Comparison of ENCODE assay signal across 11 cellular contexts in genomic region chr1:81808760-81809159, GRCh38. TPM values are rescaled to one million over a fixed set of nuclear protein-coding genes. Genes with fewer than 3 reads are reported as not detected.
A peak's percentile ranks its signal among the peaks of the same experiment; 100 is the strongest.
DNase-seq lines count a peak whose midpoint lies in the region; ATAC-seq and TF ChIP-seq lines count a peak whose summit lies in the region.
"Had no signal": no experiment of that assay in that cellular context is flagged by ENCODE, and none has a peak within 500 bp of the region (broad histone marks: within the 10 kb centered on the region; RNA-seq: fewer than 3 reads in every experiment).

No MANE protein-coding gene starts in this region.

- peaks cover 100% of the 10 kb centered on the region for H3K4me1 ChIP-seq in left ventricle myocardium inferior
- H3K4me1 ChIP-seq in upper lobe of left lung = peaks cover 10 to 14% (median 13%) of the 10 kb centered on the region in 4 donors

- H3K27ac Mint-ChIP-seq in WTC11 = no peak overlapping the region
- no peak overlapping the region for H3K27ac Mint-ChIP-seq in stimulated activated naive B cell treated with anti-CD40 and anti-IgM and Interleukin-4, amounts not matched to agents 10 μg/mL and 1 μg/mL and 100 μg/mL, for 72 hours
- H3K27ac Mint-ChIP-seq: activated CD4-positive, alpha-beta memory T cell treated with anti-CD3 and anti-CD28 coated beads for 36 hours; stimulated activated effector memory CD8-positive, alpha-beta T cell treated with anti-CD3 and anti-CD28 coated beads, Interleukin-12 subunit alpha, Interleukin-12 subunit beta, amount 100 ng/mL, for 72 hours had no signal

- POLR2A ChIA-PET in WTC11 (lab: Charles Lee) = no interaction called here

- intact Hi-C loops in left ventricle myocardium inferior (cut with micrococcal nuclease) (no loop called here), Right ventricle myocardium inferior (cut with DNase I) (no loop called here)

- CTCF ChIA-PET in WTC11 (lab: Charles Lee) = interaction anchor here (1.1 kb wide), 1 partner anchor 28 kb away, joined by 3 read pairs; no protein-coding TSS in a partner anchor

- 28 to 34% methylated on average over 7 of the region's 7 CpGs for WGBS in upper lobe of left lung, 2 donors

- peak overlapping the region; percentile 99 for H3K27ac ChIP-seq in left ventricle myocardium inferior (replicated peaks)
- H3K27ac ChIP-seq in upper lobe of left lung = peak overlapping the region in 3 of 4 donors; percentile 17 to 67 (median 55)

- no peaks in the 10 kb centered on the region for H3K27me3 ChIP-seq in left ventricle myocardium inferior (ENCODE audit: low read depth)
- no peaks in the 10 kb centered on the region for H3K27me3 ChIP-seq in upper lobe of left lung

- no peaks in the 10 kb centered on the region for H3K9me3 Mint-ChIP-seq in WTC11
- no peaks in the 10 kb centered on the region for H3K9me3 Mint-ChIP-seq in stimulated activated naive B cell treated with anti-CD40 and anti-IgM and Interleukin-4, amounts not matched to agents 10 μg/mL and 1 μg/mL and 100 μg/mL, for 72 hours
- H3K9me3 Mint-ChIP-seq: activated CD4-positive, alpha-beta memory T cell treated with anti-CD3 and anti-CD28 coated beads for 36 hours; stimulated activated effector memory CD8-positive, alpha-beta T cell treated with anti-CD3 and anti-CD28 coated beads, Interleukin-12 subunit alpha, Interleukin-12 subunit beta, amount 100 ng/mL, for 72 hours had no signal

- no peaks in the 10 kb centered on the region for H3K9me3 ChIP-seq in left ventricle myocardium inferior (replicated peaks)
- H3K9me3 ChIP-seq in upper lobe of left lung = no peaks in the 10 kb centered on the region

- no peaks in the 10 kb centered on the region for H3K27me3 Mint-ChIP-seq in WTC11 (ENCODE audit: low read depth)
- H3K27me3 Mint-ChIP-seq in stimulated activated naive B cell treated with anti-CD40 and anti-IgM and Interleukin-4, amounts not matched to agents 10 μg/mL and 1 μg/mL and 100 μg/mL, for 72 hours = peaks cover 11 to 18% of the 10 kb centered on the region in 2 donors

- H3K4me1 Mint-ChIP-seq in WTC11 = peaks cover 79% of the 10 kb centered on the region
- no peaks in the 10 kb centered on the region for H3K4me1 Mint-ChIP-seq in stimulated activated naive B cell treated with anti-CD40 and anti-IgM and Interleukin-4, amounts not matched to agents 10 μg/mL and 1 μg/mL and 100 μg/mL, for 72 hours
- H3K4me1 Mint-ChIP-seq: stimulated activated effector memory CD8-positive, alpha-beta T cell treated with anti-CD3 and anti-CD28 coated beads, Interleukin-12 subunit alpha, Interleukin-12 subunit beta, amount 100 ng/mL, for 72 hours had no signal

- DNase-seq in left ventricle myocardium inferior (no peak), Right ventricle myocardium inferior (ENCODE audit: missing footprints) (no peak), WTC11 (ENCODE audit: low spot score) (no peak), left kidney (ENCODE audit: low read depth, low spot score) (peak; percentile 80), upper lobe of left lung (no peak), KG1 (lab: John Stamatoyannopoulos, UW) (no peak)
- no peak for DNase-seq in stimulated activated naive B cell treated with anti-CD40 and anti-IgM and Interleukin-4, amounts not matched to agents 10 μg/mL and 1 μg/mL and 100 μg/mL, for 72 hours
- DNase-seq: activated CD4-positive, alpha-beta memory T cell treated with anti-CD3 and anti-CD28 coated beads for 36 hours; small intestine had no signal

- TF ChIP-seq EP300 in upper lobe of left lung (IDR thresholded peaks at IDR 0.05) = no peak

- TF ChIP-seq CTCF in left ventricle myocardium inferior (IDR thresholded peaks at IDR 0.05; ENCODE audit: borderline replicate concordance) (peak; percentile 35), WTC11 (IDR thresholded peaks at IDR 0.05) (no peak), upper lobe of left lung (IDR thresholded peaks at IDR 0.05) (peak in 1 of 6 experiments; percentile 6)

- peak overlapping the region; percentile 46 for H3K4me3 ChIP-seq in left ventricle myocardium inferior
- peak overlapping the region in 1 of 4 donors; percentile 73 for H3K4me3 ChIP-seq in upper lobe of left lung

- no peak for ATAC-seq in Right ventricle myocardium inferior
- peak; percentile 69 for ATAC-seq in WTC11
- ATAC-seq in upper lobe of left lung (ENCODE audit: low FRiP score in 2 of 2) = no peak
- ATAC-seq in stimulated activated naive B cell treated with anti-CD40 and anti-IgM and Interleukin-4, amounts not matched to agents 10 μg/mL and 1 μg/mL and 100 μg/mL, for 72 hours (replicated peaks) = no peak
- no peak for ATAC-seq in GM18868 (IDR thresholded peaks at IDR 0.05; ENCODE audit: unreplicated experiment)
- ATAC-seq: stimulated activated effector memory CD8-positive, alpha-beta T cell treated with anti-CD3 and anti-CD28 coated beads, Interleukin-12 subunit alpha, Interleukin-12 subunit beta, amount 100 ng/mL, for 72 hours had no signal

- peak overlapping the region; percentile 29 for H3K4me3 Mint-ChIP-seq in WTC11
- H3K4me3 Mint-ChIP-seq in stimulated activated naive B cell treated with anti-CD40 and anti-IgM and Interleukin-4, amounts not matched to agents 10 μg/mL and 1 μg/mL and 100 μg/mL, for 72 hours = no peak overlapping the region
- H3K4me3 Mint-ChIP-seq: activated CD4-positive, alpha-beta memory T cell treated with anti-CD3 and anti-CD28 coated beads for 36 hours; stimulated activated effector memory CD8-positive, alpha-beta T cell treated with anti-CD3 and anti-CD28 coated beads, Interleukin-12 subunit alpha, Interleukin-12 subunit beta, amount 100 ng/mL, for 72 hours had no signal

- no peaks in the 10 kb centered on the region for H3K36me3 ChIP-seq in left ventricle myocardium inferior
- H3K36me3 ChIP-seq in upper lobe of left lung = no peaks in the 10 kb centered on the region

- no peak for TF ChIP-seq POLR2A in upper lobe of left lung (IDR thresholded peaks at IDR 0.05)

- H3K36me3 Mint-ChIP-seq in WTC11 = no peaks in the 10 kb centered on the region
- H3K36me3 Mint-ChIP-seq in stimulated activated naive B cell treated with anti-CD40 and anti-IgM and Interleukin-4, amounts not matched to agents 10 μg/mL and 1 μg/mL and 100 μg/mL, for 72 hours = no peaks in the 10 kb centered on the region
- H3K36me3 Mint-ChIP-seq: activated CD4-positive, alpha-beta memory T cell treated with anti-CD3 and anti-CD28 coated beads for 36 hours; stimulated activated effector memory CD8-positive, alpha-beta T cell treated with anti-CD3 and anti-CD28 coated beads, Interleukin-12 subunit alpha, Interleukin-12 subunit beta, amount 100 ng/mL, for 72 hours had no signal

TF ChIP-seq in WTC11, 78 proteins besides CTCF, POLR2A, EP300 and RAD21:
- TF ChIP-seq PRRX2 (CRISPR knock-in tag; IDR thresholded peaks at IDR 0.05) (no peak), ZNF232 (CRISPR knock-in tag; IDR thresholded peaks at IDR 0.05) (no peak), FOXJ3 (CRISPR knock-in tag; IDR thresholded peaks at IDR 0.05; ENCODE audit: borderline replicate concordance) (no peak)

RNA-seq across cellular contexts. Expression of gene ADGRL2, which starts 8.0 kb away (rescaled TPM):
- total RNA-seq in left ventricle myocardium inferior = 52.5 TPM
- 42.2 TPM for total RNA-seq in Right ventricle myocardium inferior
- total RNA-seq in WTC11 (2021) = 71.6 to 81.8 TPM (median 80.2 TPM) in 3 replicates
- total RNA-seq in upper lobe of left lung = 100 to 1,000 TPM in 2 of 6 donors, 10 to 100 TPM in 4; 21.0 to 133 (median 84.0) TPM
- total RNA-seq: activated CD4-positive, alpha-beta memory T cell treated with anti-CD3 and anti-CD28 coated beads for 36 hours had no signal
